Comparison of ENCODE assay signal across 10 cellular contexts in genomic region chr16:48499822-48500440, GRCh38.
DNase-seq lines count a peak whose midpoint lies in the region; ATAC-seq and FAIRE-seq lines count a peak whose summit lies in the region.
"Had no signal": no experiment of that assay in that cellular context is flagged by ENCODE, and none has a peak within 500 bp of the region (broad histone marks: within the 10 kb centered on the region; RNA-seq: fewer than 3 reads in every experiment).

No MANE protein-coding gene starts in this region.

- no peak overlapping the region for H3K4me3 Mint-ChIP-seq in CD8-positive, alpha-beta memory T cell
- H3K4me3 Mint-ChIP-seq: activated naive CD8-positive, alpha-beta T cell treated with anti-CD3 and anti-CD28 coated beads, Interleukin-2, amount 10 ng/mL, durations not matched to agents 7 days and 5 days had no signal

- H3K27ac Mint-ChIP-seq in CD8-positive, alpha-beta memory T cell, result no peak overlapping the region
- H3K27ac Mint-ChIP-seq: activated naive CD8-positive, alpha-beta T cell treated with anti-CD3 and anti-CD28 coated beads, Interleukin-2, amount 10 ng/mL, durations not matched to agents 7 days and 5 days had no signal

- no peaks in the 10 kb centered on the region for H3K4me1 ChIP-seq in CD8-positive, alpha-beta memory T cell (ENCODE audit: insufficient read depth, low read length)

- no peaks in the 10 kb centered on the region for H3K9me3 Mint-ChIP-seq in CD8-positive, alpha-beta memory T cell

- peaks cover 6 to 8% of the 10 kb centered on the region in 2 donors for H3K27me3 Mint-ChIP-seq in CD8-positive, alpha-beta memory T cell
- H3K27me3 Mint-ChIP-seq: activated naive CD8-positive, alpha-beta T cell treated with anti-CD3 and anti-CD28 coated beads, Interleukin-2, amount 10 ng/mL, durations not matched to agents 7 days and 5 days had no signal

- DNase-seq in EL (peak; percentile 65), SK-MEL-5 (ENCODE audit: low read depth, low spot score) (peak; percentile 49), glomerular visceral epithelial cell (ENCODE audit: extremely low spot score) (peak; percentile 16), sciatic nerve (ENCODE audit: low spot score) (no peak), GM19239 (ENCODE audit: insufficient read length, low spot score) (no peak)
- DNase-seq in CD8-positive, alpha-beta memory T cell, result no peak
- no peak for DNase-seq in stimulated activated CD4-positive, alpha-beta T cell treated with anti-CD3 and anti-CD28 coated beads, Interleukin-1b, Interleukin-23, amount 100 ng/mL, for 48 hours
- DNase-seq: activated naive CD8-positive, alpha-beta T cell treated with anti-CD3 and anti-CD28 coated beads, Interleukin-2, amount 10 ng/mL, durations not matched to agents 7 days and 5 days; NCI-H1048 had no signal

- H3K9me3 ChIP-seq in CD8-positive, alpha-beta memory T cell (ENCODE audit: low read length), result no peaks in the 10 kb centered on the region

- H3K36me3 Mint-ChIP-seq in CD8-positive, alpha-beta memory T cell, result no peaks in the 10 kb centered on the region
- H3K36me3 Mint-ChIP-seq: activated naive CD8-positive, alpha-beta T cell treated with anti-CD3 and anti-CD28 coated beads, Interleukin-2, amount 10 ng/mL, durations not matched to agents 7 days and 5 days had no signal

- H3K27ac ChIP-seq in CD8-positive, alpha-beta memory T cell (ENCODE audit: low read depth, low read length), result no peak overlapping the region

- in situ Hi-C loops in SK-MEL-5 (cut with HindIII; ENCODE audit: low pct_unique_long_range_greater_than_20kb, low sequenced_read_pairs), result no loop called here

- intact Hi-C loops in sciatic nerve (cut with DNase I), result no loop called here

- no peaks in the 10 kb centered on the region for H3K4me1 Mint-ChIP-seq in CD8-positive, alpha-beta memory T cell
- H3K4me1 Mint-ChIP-seq: activated naive CD8-positive, alpha-beta T cell treated with anti-CD3 and anti-CD28 coated beads, Interleukin-2, amount 10 ng/mL, durations not matched to agents 7 days and 5 days had no signal

- ATAC-seq in sciatic nerve (peak; percentile 85), HG02970 (IDR thresholded peaks at IDR 0.05; ENCODE audit: low FRiP score, unreplicated experiment) (no peak)

- H3K4me3 ChIP-seq in CD8-positive, alpha-beta memory T cell (ENCODE audit: low read length), result no peak overlapping the region

- CTCF ChIA-PET in CD8-positive, alpha-beta memory T cell (lab: Charles Lee), result interaction anchor here (0.9 kb wide), 1 partner anchor 123 kb away, joined by 4 read pairs; no protein-coding TSS in a partner anchor

- H3K27me3 ChIP-seq in CD8-positive, alpha-beta memory T cell (ENCODE audit: insufficient read depth, low read length, poor library complexity, severe bottlenecking), result no peaks in the 10 kb centered on the region

- no peaks in the 10 kb centered on the region for H3K36me3 ChIP-seq in CD8-positive, alpha-beta memory T cell (ENCODE audit: insufficient read depth, low read length)

- POLR2A ChIA-PET in CD8-positive, alpha-beta memory T cell (lab: Charles Lee), result no interaction called here

- FAIRE-seq in GM19239 (lab: Jason Lieb, UNC), result no peak

Comparison
In these comparisons a context has a peak if more than half of its experiments do, and no peak if none do; other contexts are left out.
1. DNase-seq: peak in EL (single experiment), SK-MEL-5 (single experiment) and glomerular visceral epithelial cell (single experiment); none in sciatic nerve (single experiment), GM19239 (single experiment), CD8-positive, alpha-beta memory T cell (0 of 5) and stimulated activated CD4-positive, alpha-beta T cell treated with anti-CD3 and anti-CD28 coated beads, Interleukin-1b, Interleukin-23, amount 100 ng/mL, for 48 hours (single experiment).